In genomic region chr14:61502459-61503093, GRCh38 we compare ENCODE assay signal across 10 cellular contexts.
DNase-seq lines count a peak whose midpoint lies in the region; TF ChIP-seq lines count a peak whose summit lies in the region.
"Had no signal": no experiment of that assay in that cellular context is flagged by ENCODE, and none has a peak within 500 bp of the region (broad histone marks: within the 10 kb centered on the region; RNA-seq: fewer than 3 reads in every experiment).

No MANE protein-coding gene starts in this region.

- no peaks in the 10 kb centered on the region for H3K4me1 ChIP-seq in colonic mucosa

- H3K27ac ChIP-seq in colonic mucosa = peak overlapping the region; percentile 29

- peak overlapping the region; percentile 77 for H3K4me3 Mint-ChIP-seq in stimulated activated naive CD8-positive, alpha-beta T cell treated with anti-CD3 and anti-CD28 coated beads, Interleukin-15, Interleukin-2, amounts not matched to agents 100 ng/mL and 50 ng/mL, for 24 hours
- H3K4me3 Mint-ChIP-seq in endothelial cell (ENCODE audit: unreplicated experiment) = no peak overlapping the region

- H3K27me3 Mint-ChIP-seq in stimulated activated naive CD8-positive, alpha-beta T cell treated with anti-CD3 and anti-CD28 coated beads, Interleukin-15, Interleukin-2, amounts not matched to agents 100 ng/mL and 50 ng/mL, for 24 hours = no peaks in the 10 kb centered on the region
- peaks cover 5% of the 10 kb centered on the region for H3K27me3 Mint-ChIP-seq in endothelial cell (ENCODE audit: unreplicated experiment)

- H3K4me3 ChIP-seq in colonic mucosa = no peak overlapping the region

- H3K9me3 ChIP-seq in colonic mucosa = no peaks in the 10 kb centered on the region

- peaks cover 79% of the 10 kb centered on the region for H3K36me3 Mint-ChIP-seq in stimulated activated naive CD8-positive, alpha-beta T cell treated with anti-CD3 and anti-CD28 coated beads, Interleukin-15, Interleukin-2, amounts not matched to agents 100 ng/mL and 50 ng/mL, for 24 hours (ENCODE audit: low read depth)
- H3K36me3 Mint-ChIP-seq in endothelial cell (ENCODE audit: low read depth, unreplicated experiment) = no peaks in the 10 kb centered on the region

- H3K27me3 ChIP-seq in colonic mucosa = no peaks in the 10 kb centered on the region

- TF ChIP-seq CTCF in colonic mucosa (IDR thresholded peaks at IDR 0.05) (no peak), endothelial cell (IDR thresholded peaks at IDR 0.05; ENCODE audit: unreplicated experiment) (no peak)

- H3K9ac ChIP-seq in colonic mucosa (ENCODE audit: low read depth in 2 of 2, low read length in 2 of 2) = no peak overlapping the region

- no peaks in the 10 kb centered on the region for H3K36me3 ChIP-seq in colonic mucosa

- H3K4me1 Mint-ChIP-seq in stimulated activated naive CD8-positive, alpha-beta T cell treated with anti-CD3 and anti-CD28 coated beads, Interleukin-15, Interleukin-2, amounts not matched to agents 100 ng/mL and 50 ng/mL, for 24 hours (ENCODE audit: low read depth) = peaks cover 100% of the 10 kb centered on the region
- peaks cover 14% of the 10 kb centered on the region for H3K4me1 Mint-ChIP-seq in endothelial cell (ENCODE audit: unreplicated experiment)

- peak overlapping the region; percentile 99 for H3K27ac Mint-ChIP-seq in stimulated activated naive CD8-positive, alpha-beta T cell treated with anti-CD3 and anti-CD28 coated beads, Interleukin-15, Interleukin-2, amounts not matched to agents 100 ng/mL and 50 ng/mL, for 24 hours
- no peak overlapping the region for H3K27ac Mint-ChIP-seq in endothelial cell (ENCODE audit: unreplicated experiment)

- DNase-seq in NCI-H2171 treated with DMSO at 0.1 percent for 48 hours (lab: John Stamatoyannopoulos, UW) (peak; percentile 42), NCI-H2171 (lab: John Stamatoyannopoulos, UW) (no peak), HT1080 (ENCODE audit: low read depth) (peak; percentile 76), colonic mucosa (no peak), NCI-H226 (no peak), endothelial cell (ENCODE audit: low spot score) (no peak), NCI-H2196 treated with DMSO at 0.1 percent for 48 hours (lab: John Stamatoyannopoulos, UW; ENCODE audit: unreplicated experiment) (no peak)
- DNase-seq: 8988T, SW 1271 had no signal

- peaks cover 5% of the 10 kb centered on the region for H3K9me3 Mint-ChIP-seq in stimulated activated naive CD8-positive, alpha-beta T cell treated with anti-CD3 and anti-CD28 coated beads, Interleukin-15, Interleukin-2, amounts not matched to agents 100 ng/mL and 50 ng/mL, for 24 hours
- H3K9me3 Mint-ChIP-seq in endothelial cell (ENCODE audit: unreplicated experiment) = no peaks in the 10 kb centered on the region

- intact Hi-C loops in colonic mucosa (cut with DNase I) = no loop called here

Comparison
In these comparisons a context has a peak if more than half of its experiments do, and no peak if none do; other contexts are left out.
1. DNase-seq: peak in NCI-H2171 treated with DMSO at 0.1 percent for 48 hours (single experiment) and HT1080 (single experiment); none in NCI-H2171 (single experiment), colonic mucosa (single experiment), NCI-H226 (single experiment), endothelial cell (single experiment) and NCI-H2196 treated with DMSO at 0.1 percent for 48 hours (single experiment).